Comparison of ENCODE assay signal across 8 cellular contexts in the genomic region with DNA sequence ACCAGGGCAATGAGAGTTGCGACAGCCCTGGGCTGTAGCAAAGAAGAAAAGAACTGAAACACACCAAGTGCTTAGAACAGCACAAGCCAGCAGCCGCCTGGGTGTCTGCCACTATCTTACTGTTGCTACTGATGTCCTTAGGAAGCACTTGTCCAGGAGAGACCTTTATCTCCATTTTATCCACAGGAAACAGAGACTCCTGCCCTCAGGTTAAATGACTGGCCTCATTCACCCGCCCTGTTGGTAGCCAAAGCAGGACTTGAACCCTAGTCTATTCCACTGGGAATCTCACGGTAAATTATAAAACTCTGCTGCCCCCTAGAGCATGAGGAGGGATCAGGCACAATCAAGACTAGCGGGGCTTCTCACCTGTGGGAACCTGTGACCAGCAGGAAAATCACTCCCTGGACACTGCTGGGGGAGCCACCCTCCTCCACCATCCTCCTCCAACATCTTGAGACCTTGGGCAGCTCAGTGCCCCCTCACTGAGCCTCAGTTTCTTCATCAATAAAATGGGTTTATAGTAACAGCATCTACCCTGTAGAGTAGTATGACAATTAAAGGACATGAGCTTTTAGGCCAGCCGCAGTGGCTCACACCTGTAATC. TPM values are rescaled to one million over a fixed set of nuclear protein-coding genes. Genes with fewer than 3 reads are reported as not detected.
A peak's percentile ranks its signal among the peaks of the same experiment; 100 is the strongest.
DNase-seq lines count a peak whose midpoint lies in the region; ATAC-seq and TF ChIP-seq lines count a peak whose summit lies in the region.

No MANE protein-coding gene starts in this region.

- no peaks in the 10 kb centered on the region for H3K9me2 ChIP-seq in MM.1S (replicated peaks; ENCODE audit: insufficient read depth, low read length)

- peak; percentile 47 for DNase-seq in activated CD4-positive, alpha-beta T cell treated with anti-CD3 and anti-CD28 coated beads for 36 hours
- DNase-seq in activated CD4-positive, alpha-beta T cell treated with anti-CD3 and anti-CD28 coated beads, Interleukin-2, amount 50 U/mL, for 4 hours = no peak
- DNase-seq in MM.1S (peak; percentile 33), WERI-Rb-1 (peak; percentile 63), fibroblast of pulmonary artery (ENCODE audit: low read depth) (no peak), psoas muscle (peak; percentile 37 to 71), medulla oblongata (ENCODE audit: extremely low spot score) (no peak), middle frontal gyrus (ENCODE audit: extremely low spot score, low spot score) (no peak)

- no peaks in the 10 kb centered on the region for H3K79me2 ChIP-seq in MM.1S (ENCODE audit: low read length)

- CTCF ChIA-PET in activated CD4-positive, alpha-beta T cell treated with anti-CD3 and anti-CD28 coated beads for 36 hours (lab: Charles Lee) = interaction anchor here (0.7 to 3.8 kb wide), 9 partner anchors 9 to 416 kb away, joined by 3 to 64 read pairs (median 4); no protein-coding TSS in a partner anchor

- ATAC-seq in activated CD4-positive, alpha-beta T cell treated with anti-CD3 and anti-CD28 coated beads for 36 hours = peak; percentile 78
- peak in 2 of 4 donors; percentile 41 to 61 for ATAC-seq in psoas muscle

- no peaks in the 10 kb centered on the region for H4K20me1 ChIP-seq in MM.1S (ENCODE audit: insufficient read depth, low read length)

- peak overlapping the region; percentile 67 for H3K4me2 ChIP-seq in MM.1S (ENCODE audit: low read depth, low read length)

- H3K36me3 Mint-ChIP-seq in activated CD4-positive, alpha-beta T cell treated with anti-CD3 and anti-CD28 coated beads for 36 hours (ENCODE audit: low read depth) = no peaks in the 10 kb centered on the region

- WGBS in psoas muscle, 3 donors = 49 to 60% (median 60%) methylated on average over 6 of the region's 6 CpGs

- POLR2A ChIA-PET in activated CD4-positive, alpha-beta T cell treated with anti-CD3 and anti-CD28 coated beads for 36 hours (lab: Charles Lee) = no interaction called here

- no peaks in the 10 kb centered on the region for H3K27me3 Mint-ChIP-seq in activated CD4-positive, alpha-beta T cell treated with anti-CD3 and anti-CD28 coated beads for 36 hours

- H3K27ac Mint-ChIP-seq in activated CD4-positive, alpha-beta T cell treated with anti-CD3 and anti-CD28 coated beads for 36 hours = no peak overlapping the region

- no peak overlapping the region for H3K4me3 Mint-ChIP-seq in activated CD4-positive, alpha-beta T cell treated with anti-CD3 and anti-CD28 coated beads for 36 hours

- H3K27ac ChIP-seq in MM.1S (ENCODE audit: low read length) = peak overlapping the region; percentile 90
- H3K27ac ChIP-seq in WERI-Rb-1 = peak overlapping the region; percentile 52
- H3K27ac ChIP-seq in psoas muscle = no peak overlapping the region

- TF ChIP-seq CTCF in MM.1S (IDR thresholded peaks at IDR 0.05; ENCODE audit: low read length) (peak; percentile 65), WERI-Rb-1 (IDR thresholded peaks at IDR 0.05; ENCODE audit: low read depth, low read length) (peak; percentile 72), fibroblast of pulmonary artery (IDR thresholded peaks at IDR 0.05; ENCODE audit: low read length, missing control alignments) (peak; percentile 61), psoas muscle (IDR thresholded peaks at IDR 0.05) (peak; percentile 50)

- H2AFZ ChIP-seq in MM.1S (ENCODE audit: low read length) = peak overlapping the region; percentile 28

- peak overlapping the region; percentile 33; the same call in 1 of the 2 replicates for H3K4me3 ChIP-seq in MM.1S (ENCODE audit: low read length)
- H3K4me3 ChIP-seq in WERI-Rb-1 (ENCODE audit: low read depth, low read length) = no peak overlapping the region
- H3K4me3 ChIP-seq in fibroblast of pulmonary artery (replicated peaks; ENCODE audit: low read depth, low read length) = no peak overlapping the region
- H3K4me3 ChIP-seq in psoas muscle = no peak overlapping the region

- no peaks in the 10 kb centered on the region for H3K9me3 Mint-ChIP-seq in activated CD4-positive, alpha-beta T cell treated with anti-CD3 and anti-CD28 coated beads for 36 hours (ENCODE audit: low read depth)

- no peaks in the 10 kb centered on the region for H3K9me3 ChIP-seq in MM.1S (replicated peaks; ENCODE audit: insufficient read depth, low read length)
- H3K9me3 ChIP-seq in WERI-Rb-1 (ENCODE audit: severe bottlenecking) = no peaks in the 10 kb centered on the region
- no peaks in the 10 kb centered on the region for H3K9me3 ChIP-seq in psoas muscle

- peak overlapping the region; percentile 72 for H3K9ac ChIP-seq in MM.1S (ENCODE audit: low read length)

- H3F3A ChIP-seq in MM.1S (ENCODE audit: insufficient read depth, low read length) = peaks cover 8% of the 10 kb centered on the region

- H3K36me3 ChIP-seq in MM.1S (replicated peaks; ENCODE audit: insufficient read depth, low read length) (no peaks in the 10 kb centered on the region), WERI-Rb-1 (no peaks in the 10 kb centered on the region), psoas muscle (ENCODE audit: insufficient read depth in 1 of 2, low read depth in 1 of 2) (no peaks in the 10 kb centered on the region)

- H3K4me1 Mint-ChIP-seq in activated CD4-positive, alpha-beta T cell treated with anti-CD3 and anti-CD28 coated beads for 36 hours = peaks cover 6% of the 10 kb centered on the region

- H3K4me1 ChIP-seq in MM.1S (ENCODE audit: low read length) = peaks cover 11% of the 10 kb centered on the region; the same call in 1 of the 2 replicates
- no peaks in the 10 kb centered on the region for H3K4me1 ChIP-seq in psoas muscle

- intact Hi-C loops in activated CD4-positive, alpha-beta T cell treated with anti-CD3 and anti-CD28 coated beads for 36 hours (cut with DNase I, micrococcal nuclease) = loop anchor here (1.0 to 2.0 kb wide), 3 partner anchors 94 to 417 kb away; no protein-coding TSS in a partner anchor
- intact Hi-C loops in psoas muscle (cut with DNase I) = loop anchor here (5.0 to 10.0 kb wide), 3 partner anchors 92 to 417 kb away; no protein-coding TSS in a partner anchor

- H3K27me3 ChIP-seq in MM.1S (replicated peaks; ENCODE audit: insufficient read depth, low read length) (no peaks in the 10 kb centered on the region), WERI-Rb-1 (ENCODE audit: insufficient read depth, low read depth, severe bottlenecking) (no peaks in the 10 kb centered on the region), psoas muscle (ENCODE audit: insufficient read depth in 3 of 3, low read length in 2 of 3) (no peaks in the 10 kb centered on the region)

RNA-seq across cellular contexts. Expression of a gene that starts 20.5 kb away (rescaled TPM):
- 10 to 100 TPM; 28.9 to 30.2 TPM for total RNA-seq in activated CD4-positive, alpha-beta T cell treated with anti-CD3 and anti-CD28 coated beads for 36 hours
- 1 to 10 TPM; 3.3 to 4.9 (median 3.5) TPM for total RNA-seq in psoas muscle
- 1 to 10 TPM; 1.7 to 3.1 (median 2.9) TPM for polyA plus RNA-seq in psoas muscle

Comparison
In these comparisons a context has a peak if more than half of its experiments do, and no peak if none do; other contexts are left out.
1. DNase-seq: peak in activated CD4-positive, alpha-beta T cell treated with anti-CD3 and anti-CD28 coated beads for 36 hours (single experiment), MM.1S (single experiment), WERI-Rb-1 (single experiment) and psoas muscle (2 of 2); none in activated CD4-positive, alpha-beta T cell treated with anti-CD3 and anti-CD28 coated beads, Interleukin-2, amount 50 U/mL, for 4 hours (0 of 2), fibroblast of pulmonary artery (single experiment), medulla oblongata (single experiment) and middle frontal gyrus (single experiment).
2. RNA of a gene that starts 20.5 kb away (total RNA-seq): 28.9 to 30.2 TPM in activated CD4-positive, alpha-beta T cell treated with anti-CD3 and anti-CD28 coated beads for 36 hours; 3.3 to 4.9 TPM in psoas muscle; every median in the first group is over 4 times any median in the second.
3. Peak in every context shown above with its lines, with median percentiles within 50 percentile points of each other: CTCF ChIP-seq.